8 cellular contexts compared by ENCODE assay signal in the genomic region with DNA sequence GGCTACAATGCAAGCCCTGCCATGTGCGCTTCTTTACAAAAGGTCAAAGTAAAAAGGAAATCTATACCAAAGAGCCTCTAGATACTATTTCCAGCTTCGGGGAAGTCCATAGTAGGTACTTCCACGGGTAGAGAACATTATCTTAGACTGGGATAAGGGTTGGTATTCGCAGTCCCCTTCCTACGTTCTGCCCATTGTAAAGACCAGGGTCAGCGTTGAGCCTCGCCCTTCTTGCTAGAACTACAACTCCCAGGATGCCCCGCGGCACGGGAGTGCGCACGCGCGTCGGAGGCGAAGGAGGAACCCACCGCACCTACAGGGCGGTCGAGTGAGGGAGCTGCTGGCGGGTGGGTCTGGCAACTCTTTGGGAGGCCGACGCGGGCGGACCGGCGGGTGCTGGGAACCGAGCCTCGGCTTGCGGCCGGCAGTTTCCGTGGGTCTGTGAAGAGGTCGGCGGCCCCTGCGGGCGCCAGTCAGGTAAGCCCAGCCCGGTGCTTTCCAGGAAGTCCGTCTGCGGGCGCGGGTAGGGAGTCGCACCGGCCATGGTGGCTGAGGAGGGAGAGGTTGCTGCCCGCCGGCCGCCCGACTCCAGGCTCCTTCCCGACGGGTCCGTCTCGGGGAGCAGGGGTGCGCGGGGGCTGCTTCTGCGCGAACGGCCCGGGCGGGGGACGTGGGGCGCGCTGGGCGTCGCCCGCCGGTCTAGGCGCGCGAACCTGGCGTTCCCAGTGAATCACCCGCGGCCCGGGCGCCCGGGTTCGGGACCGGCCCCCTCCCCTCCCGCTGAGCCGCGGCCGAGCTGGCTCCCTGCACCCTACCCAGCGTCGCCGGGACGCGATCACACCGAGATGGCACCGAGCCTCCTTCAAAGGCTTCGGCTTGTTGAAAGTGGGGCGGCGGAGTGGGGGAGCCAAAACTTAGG. TPM values are rescaled to one million over a fixed set of nuclear protein-coding genes. Genes with fewer than 3 reads are reported as not detected.
DNase-seq lines count a peak whose midpoint lies in the region; ATAC-seq and TF ChIP-seq lines count a peak whose summit lies in the region.

A gene (plus strand): TSS at position 294 of the 919 bp plus-strand sequence. CDS start 33,232 bp downstream, outside the sequence.

- no peaks in the 10 kb centered on the region for H3K27me3 Mint-ChIP-seq in central memory CD8-positive, alpha-beta T cell

- peak in 1 of 3 donors; percentile 85 for TF ChIP-seq POLR2A in spleen (IDR thresholded peaks at IDR 0.05)

- DNase-seq in ACHN (peak; percentile 91), NCI-H2227 (lab: John Stamatoyannopoulos, UW; ENCODE audit: unreplicated experiment) (peak; percentile 89), inferior parietal cortex (ENCODE audit: extremely low spot score) (peak; percentile 94), spleen (peak; percentile 97)
- DNase-seq in activated CD4-positive, CD25-positive, alpha-beta regulatory T cell treated with anti-CD3 and anti-CD28 coated beads, Interleukin-2, amount 50 U/mL, for 16 hours (ENCODE audit: low read depth, low spot score) = peak; percentile 86
- peak; percentile 78 to 92 for DNase-seq in central memory CD8-positive, alpha-beta T cell (ENCODE audit: low spot score in 2 of 2)

- WGBS in spleen, 5 donors = 1 to 18% (median 2%) methylated on average over 5 to 89 of the region's 89 CpGs

- ATAC-seq in GM18868 (IDR thresholded peaks at IDR 0.05; ENCODE audit: unreplicated experiment) = peak; percentile 84
- ATAC-seq in HG03103 (IDR thresholded peaks at IDR 0.05; ENCODE audit: low read depth, unreplicated experiment) = peak; percentile 85
- ATAC-seq in central memory CD8-positive, alpha-beta T cell (replicated peaks; ENCODE audit: extremely low read depth, poor library complexity, severe bottlenecking) = peak; percentile 80

- peak within 1 kb of the TSS; percentile 90 for H3K27ac Mint-ChIP-seq in central memory CD8-positive, alpha-beta T cell (ENCODE audit: low read depth)

- intact Hi-C loops in spleen (cut with DNase I; ENCODE audit: low total_unique reads) = no loop called here

- H3K27ac ChIP-seq in spleen = peak within 1 kb of the TSS; percentile 87 to 98 (median 96)

- H3K9me3 ChIP-seq in spleen = no peaks in the 10 kb centered on the region

- no peaks in the 10 kb centered on the region for H3K36me3 ChIP-seq in spleen

- peaks cover 9% of the 10 kb centered on the region for H3K36me3 Mint-ChIP-seq in central memory CD8-positive, alpha-beta T cell (ENCODE audit: insufficient read depth)

- peaks cover 22 to 50% (median 39%) of the 10 kb centered on the region in 6 donors for H3K4me1 ChIP-seq in spleen

- H3K9me3 Mint-ChIP-seq in central memory CD8-positive, alpha-beta T cell = no peaks in the 10 kb centered on the region

- in situ Hi-C loops in ACHN (cut with HindIII; ENCODE audit: low pct_ligation_motif_present, low pct_unique_long_range_greater_than_20kb, low sequenced_read_pairs) = no loop called here

- H3K4me3 Mint-ChIP-seq in central memory CD8-positive, alpha-beta T cell = peak within 1 kb of the TSS; percentile 97

- no peaks in the 10 kb centered on the region for H3K27me3 ChIP-seq in spleen (replicated peaks in 1 of 7)

- peak within 1 kb of the TSS; percentile 71 to 97 (median 90) for H3K4me3 ChIP-seq in spleen

- peak in 4 of 11 experiments; percentile 26 to 41 (median 35) for TF ChIP-seq CTCF in spleen (IDR thresholded peaks at IDR 0.05 in 8 of 11, conservative IDR thresholded peaks at IDR 0.05 in 3 of 11)

- H3K4me1 Mint-ChIP-seq in central memory CD8-positive, alpha-beta T cell = peaks cover 42% of the 10 kb centered on the region

RNA-seq across cellular contexts. Expression of the gene that starts here (rescaled TPM):
- total RNA-seq in spleen = 10 to 100 TPM; 33.2 to 65.5 (median 55.5) TPM
- polyA plus RNA-seq in spleen = 10 to 100 TPM in 2 of 3 donors, 1 to 10 TPM in 1; 8.9 to 12.4 (median 10.7) TPM

Comparison
In these comparisons a context has a peak if more than half of its experiments do, and no peak if none do; other contexts are left out.
1. Peak in every context shown above with its lines: DNase-seq, ATAC-seq, H3K4me3 ChIP-seq and H3K27ac ChIP-seq.